Comparison of ENCODE assay signal across 21 cellular contexts in genomic region chr2:12314119-12314735, GRCh38.
DNase-seq lines count a peak whose midpoint lies in the region; ATAC-seq and TF ChIP-seq lines count a peak whose summit lies in the region.
"Had no signal": no experiment of that assay in that cellular context is flagged by ENCODE, and none has a peak within 500 bp of the region (broad histone marks: within the 10 kb centered on the region; RNA-seq: fewer than 3 reads in every experiment).

No MANE protein-coding gene starts in this region.

- H3K9me3 ChIP-seq in OCI-LY1 (ENCODE audit: low read length) (no peaks in the 10 kb centered on the region), osteoblast (ENCODE audit: low read depth, low read length) (no peaks in the 10 kb centered on the region)
- H3K9me3 ChIP-seq: ovary, SJCRH30, uterus had no signal

- no peaks in the 10 kb centered on the region for H4K20me1 ChIP-seq in OCI-LY1 (ENCODE audit: insufficient read depth, low read length)
- no peaks in the 10 kb centered on the region for H4K20me1 ChIP-seq in osteoblast (ENCODE audit: insufficient read depth, low read length)

- H3K4me3 Mint-ChIP-seq in activated naive CD8-positive, alpha-beta T cell treated with anti-CD3 and anti-CD28 coated beads, Interleukin-2, amount 10 ng/mL, durations not matched to agents 7 days and 5 days, result peak overlapping the region; percentile 17
- H3K4me3 Mint-ChIP-seq in activated naive CD8-positive, alpha-beta T cell treated with anti-CD3 and anti-CD28 coated beads for 36 hours, result no peak overlapping the region
- no peak overlapping the region for H3K4me3 Mint-ChIP-seq in activated T-cell treated with anti-CD3 and anti-CD28 coated beads, Interleukin-2, amount 50 U/mL, for 72 hours
- H3K4me3 Mint-ChIP-seq: CD8-positive, alpha-beta memory T cell had no signal

- no peak overlapping the region for H2AFZ ChIP-seq in OCI-LY1 (ENCODE audit: low read length)
- H2AFZ ChIP-seq in osteoblast (ENCODE audit: low read length), result peak overlapping the region; percentile 44

- H3K27ac ChIP-seq in OCI-LY1 (ENCODE audit: low read depth, low read length, poor library complexity, severe bottlenecking) (no peak overlapping the region), osteoblast (ENCODE audit: low read depth, low read length) (no peak overlapping the region)
- H3K27ac ChIP-seq: brain microvascular endothelial cell, ovary, SJCRH30, uterus had no signal

- H3K4me1 ChIP-seq in OCI-LY1 (ENCODE audit: insufficient read depth, low read length, severe bottlenecking) (peaks cover 15% of the 10 kb centered on the region), osteoblast (ENCODE audit: insufficient read depth, low read length) (peaks cover 28% of the 10 kb centered on the region)
- H3K4me1 ChIP-seq: uterus had no signal

- H3K79me2 ChIP-seq in OCI-LY1 (ENCODE audit: insufficient read depth, low read length) (no peaks in the 10 kb centered on the region), osteoblast (ENCODE audit: insufficient read depth, low read length) (no peaks in the 10 kb centered on the region)

- no peaks in the 10 kb centered on the region for H3F3A ChIP-seq in OCI-LY1 (ENCODE audit: insufficient read depth, low read length)

- POLR2A ChIA-PET in activated naive CD8-positive, alpha-beta T cell treated with anti-CD3 and anti-CD28 coated beads, Interleukin-2, amount 10 ng/mL, durations not matched to agents 7 days and 5 days (lab: Charles Lee), result interaction anchor here (0.7 kb wide), 1 partner anchor 20 kb away, joined by 3 read pairs; no protein-coding TSS in a partner anchor

- TF ChIP-seq CTCF in OCI-LY1 (IDR thresholded peaks at IDR 0.05; ENCODE audit: low read length), result no peak
- TF ChIP-seq CTCF in osteoblast (IDR thresholded peaks at IDR 0.05; ENCODE audit: extremely low read depth, low read depth, low read length), result no peak

- no peaks in the 10 kb centered on the region for H3K36me3 ChIP-seq in OCI-LY1 (ENCODE audit: insufficient read depth, low read length)
- H3K36me3 ChIP-seq in osteoblast (ENCODE audit: insufficient read depth, low read length), result no peaks in the 10 kb centered on the region
- H3K36me3 ChIP-seq: brain microvascular endothelial cell, ovary, SJCRH30, uterus had no signal

- H3K27me3 ChIP-seq in OCI-LY1 (ENCODE audit: insufficient read depth, low read length) (no peaks in the 10 kb centered on the region), osteoblast (ENCODE audit: insufficient read depth, low read length) (no peaks in the 10 kb centered on the region)
- H3K27me3 ChIP-seq: brain microvascular endothelial cell, ovary, SJCRH30, uterus had no signal

- no peaks in the 10 kb centered on the region for H3K27me3 Mint-ChIP-seq in activated naive CD8-positive, alpha-beta T cell treated with anti-CD3 and anti-CD28 coated beads, Interleukin-2, amount 10 ng/mL, durations not matched to agents 7 days and 5 days
- H3K27me3 Mint-ChIP-seq in activated naive CD8-positive, alpha-beta T cell treated with anti-CD3 and anti-CD28 coated beads for 36 hours, result no peaks in the 10 kb centered on the region
- no peaks in the 10 kb centered on the region for H3K27me3 Mint-ChIP-seq in activated T-cell treated with anti-CD3 and anti-CD28 coated beads, Interleukin-2, amount 50 U/mL, for 72 hours (ENCODE audit: low read depth)

- no peaks in the 10 kb centered on the region for H3K9me2 ChIP-seq in OCI-LY1 (ENCODE audit: low read depth, low read length)

- no peak overlapping the region for H3K9ac ChIP-seq in OCI-LY1 (ENCODE audit: low read length)

- H3K4me1 Mint-ChIP-seq in activated naive CD8-positive, alpha-beta T cell treated with anti-CD3 and anti-CD28 coated beads, Interleukin-2, amount 10 ng/mL, durations not matched to agents 7 days and 5 days, result peaks cover 31% of the 10 kb centered on the region
- H3K4me1 Mint-ChIP-seq in activated naive CD8-positive, alpha-beta T cell treated with anti-CD3 and anti-CD28 coated beads for 36 hours, result peaks cover 29% of the 10 kb centered on the region
- H3K4me1 Mint-ChIP-seq in activated T-cell treated with anti-CD3 and anti-CD28 coated beads, Interleukin-2, amount 50 U/mL, for 72 hours (ENCODE audit: low read depth), result peaks cover 39% of the 10 kb centered on the region

- H3K27ac Mint-ChIP-seq in activated naive CD8-positive, alpha-beta T cell treated with anti-CD3 and anti-CD28 coated beads, Interleukin-2, amount 10 ng/mL, durations not matched to agents 7 days and 5 days, result peak overlapping the region; percentile 66
- no peak overlapping the region for H3K27ac Mint-ChIP-seq in activated naive CD8-positive, alpha-beta T cell treated with anti-CD3 and anti-CD28 coated beads for 36 hours
- no peak overlapping the region for H3K27ac Mint-ChIP-seq in activated T-cell treated with anti-CD3 and anti-CD28 coated beads, Interleukin-2, amount 50 U/mL, for 72 hours
- H3K27ac Mint-ChIP-seq: CD8-positive, alpha-beta memory T cell had no signal

- ATAC-seq in activated naive CD8-positive, alpha-beta T cell treated with anti-CD3 and anti-CD28 coated beads, Interleukin-2, amount 10 ng/mL, durations not matched to agents 7 days and 5 days (ENCODE audit: low read depth), result no peak
- ATAC-seq in HG02610 (IDR thresholded peaks at IDR 0.05; ENCODE audit: unreplicated experiment) (no peak), esophagus mucosa (no peak)
- no peak for ATAC-seq in activated T-cell treated with anti-CD3 and anti-CD28 coated beads, Interleukin-2, amount 50 U/mL, for 72 hours (replicated peaks in 1 of 2)
- ATAC-seq: sciatic nerve had no signal

- no peak for DNase-seq in activated naive CD8-positive, alpha-beta T cell treated with anti-CD3 and anti-CD28 coated beads, Interleukin-2, amount 10 ng/mL, durations not matched to agents 7 days and 5 days
- no peak for DNase-seq in activated naive CD8-positive, alpha-beta T cell treated with anti-CD3 and anti-CD28 coated beads for 36 hours
- DNase-seq in iPS DF 4.7 (ENCODE audit: extremely low read depth, low spot score) (peak; percentile 30), osteoblast (ENCODE audit: insufficient read length, low spot score, missing footprints) (peak; percentile 65)
- no peak for DNase-seq in activated T-cell treated with anti-CD3 and anti-CD28 coated beads, Interleukin-2, amount 50 U/mL, for 72 hours
- DNase-seq: activated CD4-positive, alpha-beta T cell treated with anti-CD3 and anti-CD28 coated beads for 1 hour; activated naive CD4-positive, alpha-beta T cell treated with Interleukin-2 at 50 U/mL for 16 hours; brain microvascular endothelial cell; CD8-positive, alpha-beta memory T cell; kidney glomerular epithelial cell; NCI-H146; NCI-H524 treated with DMSO at 0.1 percent for 48 hours; ovary; SJCRH30; stimulated activated CD4-positive, alpha-beta T cell treated with anti-CD3 and anti-CD28 coated beads, Interleukin-1b, Interleukin-23, amount 100 ng/mL, for 48 hours; T-helper 9 cell; uterus had no signal

- peaks cover 7% of the 10 kb centered on the region for H3K36me3 Mint-ChIP-seq in activated naive CD8-positive, alpha-beta T cell treated with anti-CD3 and anti-CD28 coated beads, Interleukin-2, amount 10 ng/mL, durations not matched to agents 7 days and 5 days
- H3K36me3 Mint-ChIP-seq in activated naive CD8-positive, alpha-beta T cell treated with anti-CD3 and anti-CD28 coated beads for 36 hours, result no peaks in the 10 kb centered on the region
- no peaks in the 10 kb centered on the region for H3K36me3 Mint-ChIP-seq in activated T-cell treated with anti-CD3 and anti-CD28 coated beads, Interleukin-2, amount 50 U/mL, for 72 hours (ENCODE audit: insufficient read depth in 2 of 2)

- H3K9me3 Mint-ChIP-seq in activated naive CD8-positive, alpha-beta T cell treated with anti-CD3 and anti-CD28 coated beads, Interleukin-2, amount 10 ng/mL, durations not matched to agents 7 days and 5 days, result peaks cover 2% of the 10 kb centered on the region
- H3K9me3 Mint-ChIP-seq in activated naive CD8-positive, alpha-beta T cell treated with anti-CD3 and anti-CD28 coated beads for 36 hours, result no peaks in the 10 kb centered on the region
- H3K9me3 Mint-ChIP-seq in activated T-cell treated with anti-CD3 and anti-CD28 coated beads, Interleukin-2, amount 50 U/mL, for 72 hours, result no peaks in the 10 kb centered on the region
- H3K9me3 Mint-ChIP-seq: CD8-positive, alpha-beta memory T cell had no signal

- peak overlapping the region; percentile 32; the same call in 1 of the 2 replicates for H3K4me2 ChIP-seq in OCI-LY1 (ENCODE audit: low read length)
- peak overlapping the region; percentile 43 for H3K4me2 ChIP-seq in osteoblast (ENCODE audit: insufficient read depth, low read length)

- H3K4me3 ChIP-seq in OCI-LY1 (ENCODE audit: low read depth, low read length, poor library complexity, severe bottlenecking) (peak overlapping the region; percentile 14), osteoblast (ENCODE audit: insufficient read depth, low read length) (no peak overlapping the region)
- H3K4me3 ChIP-seq: ovary, SJCRH30, uterus had no signal

Comparison
In these comparisons a context has a peak if more than half of its experiments do, and no peak if none do; other contexts are left out.
1. DNase-seq: peak in iPS DF 4.7 (single experiment) and osteoblast (single experiment); none in activated naive CD8-positive, alpha-beta T cell treated with anti-CD3 and anti-CD28 coated beads, Interleukin-2, amount 10 ng/mL, durations not matched to agents 7 days and 5 days (single experiment), activated naive CD8-positive, alpha-beta T cell treated with anti-CD3 and anti-CD28 coated beads for 36 hours (single experiment) and activated T-cell treated with anti-CD3 and anti-CD28 coated beads, Interleukin-2, amount 50 U/mL, for 72 hours (0 of 2).